1 cellular context compared by ENCODE assay signal in genomic region chr22:41204992-41205900, GRCh38.
TF ChIP-seq lines count a peak whose summit lies in the region.

TSS of gene L3MBTL2 (plus strand) at chr22:41205312. CDS start at chr22:41205363, 51 bp downstream.

TF ChIP-seq in K562, 482 proteins besides CTCF, POLR2A, EP300 and RAD21 (continued from another document and continues in another):
- peak; percentile 43 for TF ChIP-seq MYC (IDR thresholded peaks at IDR 0.05; ENCODE audit: low read depth, low read length)
- no peak for TF ChIP-seq MYC (CRISPR knock-in tag; IDR thresholded peaks at IDR 0.05; ENCODE audit: borderline replicate concordance, low read depth)
- TF ChIP-seq POLR2G (IDR thresholded peaks at IDR 0.05; ENCODE audit: low read depth, low read length) = peak; percentile 85
- TF ChIP-seq NFE2 (IDR thresholded peaks at IDR 0.05; ENCODE audit: low read depth) = no peak
- TF ChIP-seq ZNF512 (tag; IDR thresholded peaks at IDR 0.05) = no peak
- peak; percentile 81 for TF ChIP-seq SUPT5H (IDR thresholded peaks at IDR 0.05)
- peak; percentile 71 for TF ChIP-seq PKNOX1 (IDR thresholded peaks at IDR 0.05)
- TF ChIP-seq EZH2 (IDR thresholded peaks at IDR 0.05; ENCODE audit: borderline replicate concordance, low read depth, low read length) = no peak
- TF ChIP-seq CBX8 (IDR thresholded peaks at IDR 0.05; ENCODE audit: borderline replicate concordance, extremely low read depth, low read depth, low read length, poor library complexity, severe bottlenecking) = no peak
- TF ChIP-seq JUND (IDR thresholded peaks at IDR 0.05; ENCODE audit: borderline replicate concordance, low read depth, low read length) = 0 out of 2 replicates have a peak, but pooled peaks have one; percentile 20
- TF ChIP-seq JUND (tag; IDR thresholded peaks at IDR 0.05; ENCODE audit: borderline replicate concordance, low read depth, low read length) = no peak; the same call in 2 of the 3 replicates
- peak; percentile 43 for TF ChIP-seq RBM25 (IDR thresholded peaks at IDR 0.05; ENCODE audit: low read depth, low read length, severe bottlenecking)
- TF ChIP-seq MAX (CRISPR knock-in tag; IDR thresholded peaks at IDR 0.05) = peak; percentile 69
- no peak for TF ChIP-seq ZNF561 (CRISPR knock-in tag; conservative IDR thresholded peaks at IDR 0.05)
- peak; percentile 87 for TF ChIP-seq C11orf30 (IDR thresholded peaks at IDR 0.05; ENCODE audit: low read depth)
- peak; percentile 88 for TF ChIP-seq RB1 (IDR thresholded peaks at IDR 0.05; ENCODE audit: low read depth)
- TF ChIP-seq ZNF224 (CRISPR knock-in tag; IDR thresholded peaks at IDR 0.05) = no peak
- peak; percentile 50 to 55 for TF ChIP-seq E2F6 (IDR thresholded peaks at IDR 0.05; ENCODE audit: borderline replicate concordance in 1 of 2, extremely low read depth in 1 of 2, insufficient read depth in 1 of 2, insufficient read length in 1 of 2, low read depth in 1 of 2, low read length in 1 of 2, poor library complexity in 1 of 2, severe bottlenecking in 1 of 2)
- TF ChIP-seq SP1 (CRISPR knock-in tag; IDR thresholded peaks at IDR 0.05) = peak; percentile 92
- no peak for TF ChIP-seq SREBF1 (IDR thresholded peaks at IDR 0.05; ENCODE audit: borderline replicate concordance, low read depth, low read length)
- no peak for TF ChIP-seq FOXP4 (CRISPR knock-in tag; IDR thresholded peaks at IDR 0.05; ENCODE audit: borderline replicate concordance)
- no peak for TF ChIP-seq TSC22D4 (tag; IDR thresholded peaks at IDR 0.05)
- TF ChIP-seq GTF2E2 (tag; IDR thresholded peaks at IDR 0.05) = peak; percentile 72; the same call in 1 of the 2 replicates
- TF ChIP-seq SFPQ (IDR thresholded peaks at IDR 0.05; ENCODE audit: low read depth, low read length) = no peak
- TF ChIP-seq ZNF12 (CRISPR knock-in tag; IDR thresholded peaks at IDR 0.05) = no peak
- 0 out of 2 replicates have a peak, but pooled peaks have one; percentile 39 for TF ChIP-seq HDAC2 (IDR thresholded peaks at IDR 0.05)
- no peak for TF ChIP-seq E2F5 (CRISPR knock-in tag; IDR thresholded peaks at IDR 0.05)
- no peak for TF ChIP-seq ZFP91 (CRISPR knock-in tag; IDR thresholded peaks at IDR 0.05)
- TF ChIP-seq RUNX1 (IDR thresholded peaks at IDR 0.05; ENCODE audit: low read depth) = no peak
- no peak for TF ChIP-seq ZNF695 (CRISPR knock-in tag; IDR thresholded peaks at IDR 0.05)
- peak; percentile 66 for TF ChIP-seq EGR1 (conservative IDR thresholded peaks at IDR 0.05)
- peak; percentile 92; the same call in 1 of the 2 replicates for TF ChIP-seq E2F3 (CRISPR knock-in tag; IDR thresholded peaks at IDR 0.05)
- TF ChIP-seq HBP1 (CRISPR knock-in tag; IDR thresholded peaks at IDR 0.05) = no peak
- TF ChIP-seq PATZ1 (CRISPR knock-in tag; IDR thresholded peaks at IDR 0.05; ENCODE audit: borderline replicate concordance) = no peak
- no peak for TF ChIP-seq NBN (IDR thresholded peaks at IDR 0.05; ENCODE audit: low read depth)
- no peak for TF ChIP-seq FOXK1 (CRISPR knock-in tag; IDR thresholded peaks at IDR 0.05; ENCODE audit: borderline replicate concordance)
- TF ChIP-seq ELF1 (tag; IDR thresholded peaks at IDR 0.05) = peak; percentile 67; the same call in 1 of the 2 replicates
- TF ChIP-seq KLF16 (IDR thresholded peaks at IDR 0.05) = no peak
- no peak for TF ChIP-seq ILF3 (IDR thresholded peaks at IDR 0.05; ENCODE audit: borderline replicate concordance)
- peak; percentile 78 for TF ChIP-seq L3MBTL2 (IDR thresholded peaks at IDR 0.05)
- TF ChIP-seq SOX6 (IDR thresholded peaks at IDR 0.05) = no peak
- TF ChIP-seq ZNF584 (CRISPR knock-in tag; IDR thresholded peaks at IDR 0.05; ENCODE audit: low read depth) = no peak
- TF ChIP-seq ZBTB33 (CRISPR knock-in tag; IDR thresholded peaks at IDR 0.05) = no peak
- peak; percentile 75 for TF ChIP-seq BMI1 (IDR thresholded peaks at IDR 0.05; ENCODE audit: low read length)
- TF ChIP-seq POLR2AphosphoS5 (IDR thresholded peaks at IDR 0.05; ENCODE audit: control insufficient read depth, insufficient read depth, low read depth, low read length) = peak; percentile 63
- TF ChIP-seq ARID3A (IDR thresholded peaks at IDR 0.05; ENCODE audit: borderline replicate concordance, low read depth, low read length) = no peak
